Comparison of ENCODE assay signal across 14 cellular contexts in genomic region chr18:33805592-33805991, GRCh38.
A peak's percentile ranks its signal among the peaks of the same experiment; 100 is the strongest.
DNase-seq lines count a peak whose midpoint lies in the region; ATAC-seq lines count a peak whose summit lies in the region.
"Had no signal": no experiment of that assay in that cellular context is flagged by ENCODE, and none has a peak within 500 bp of the region (broad histone marks: within the 10 kb centered on the region; RNA-seq: fewer than 3 reads in every experiment).

No MANE protein-coding gene starts in this region.

- DNase-seq in DMS53 treated with DMSO at 0.1 percent for 48 hours (lab: John Stamatoyannopoulos, UW; ENCODE audit: unreplicated experiment): peak; percentile 74
- peak; percentile 97 for DNase-seq in NCI-H1105 treated with DMSO at 0.1 percent for 48 hours (lab: John Stamatoyannopoulos, UW)
- DNase-seq in NCI-H2196 treated with DMSO at 0.1 percent for 48 hours (lab: John Stamatoyannopoulos, UW; ENCODE audit: unreplicated experiment): peak; percentile 58
- peak; percentile 36 for DNase-seq in left kidney (ENCODE audit: low read depth, low spot score)
- DNase-seq in HPDE6-E6E7 (ENCODE audit: extremely low spot score): no peak
- no peak for DNase-seq in activated effector memory CD4-positive, alpha-beta T cell treated with Interleukin-2 at 50 U/mL for 16 hours
- DNase-seq: CD8-positive, alpha-beta memory T cell; DMS 273 treated with DMSO at 0.1 percent for 48 hours; NCI-H187 treated with DMSO at 0.1 percent for 48 hours; PC-3; T-helper 9 cell had no signal

- no peak for ATAC-seq in HG03342 (IDR thresholded peaks at IDR 0.05; ENCODE audit: unreplicated experiment)
- ATAC-seq: HCT116, K562, PC-3 had no signal

Comparison
In these comparisons a context has a peak if more than half of its experiments do, and no peak if none do; other contexts are left out.
1. DNase-seq: peak in DMS53 treated with DMSO at 0.1 percent for 48 hours (single experiment), NCI-H1105 treated with DMSO at 0.1 percent for 48 hours (single experiment), NCI-H2196 treated with DMSO at 0.1 percent for 48 hours (single experiment) and left kidney (single experiment); none in HPDE6-E6E7 (single experiment) and activated effector memory CD4-positive, alpha-beta T cell treated with Interleukin-2 at 50 U/mL for 16 hours (single experiment).